8 cellular contexts compared by ENCODE assay signal in genomic region chr2:70143314-70144150, GRCh38. TPM values are rescaled to one million over a fixed set of nuclear protein-coding genes. Genes with fewer than 3 reads are reported as not detected.
DNase-seq lines count a peak whose midpoint lies in the region; ATAC-seq and TF ChIP-seq lines count a peak whose summit lies in the region.

No MANE protein-coding gene starts in this region.

- ATAC-seq in HG03280 (IDR thresholded peaks at IDR 0.05; ENCODE audit: unreplicated experiment), result no peak

- DNase-seq in DMS 273 (lab: John Stamatoyannopoulos, UW; ENCODE audit: unreplicated experiment) (peak; percentile 70), HT1080 (ENCODE audit: low read depth) (peak; percentile 55), T-helper 1 cell (peak in 4 of 5 donors; percentile 31 to 70 (median 40)), cardiac fibroblast (ENCODE audit: low read depth in 2 of 2) (peak; percentile 55 to 67), NCI-H446 treated with DMSO at 0.1 percent for 48 hours (lab: John Stamatoyannopoulos, UW) (no peak)
- peak; percentile 32 to 53 for DNase-seq in stimulated activated CD4-positive, alpha-beta T cell treated with anti-CD3 and anti-CD28 coated beads, Interleukin-4, amount 100 ng/mL, for 4 hours

- H3K4me3 ChIP-seq in cardiac fibroblast (replicated peaks in 1 of 2; ENCODE audit: low read depth in 2 of 2, low read length in 2 of 2), result peak overlapping the region in 1 of 2 donors; percentile 43

- H3K27ac ChIP-seq in layer of hippocampus (ENCODE audit: low read depth, low read length), result peak overlapping the region; percentile 100

- no peaks in the 10 kb centered on the region for H3K27me3 ChIP-seq in layer of hippocampus (ENCODE audit: control insufficient read depth, insufficient read depth, low read length)

- no peak for TF ChIP-seq CTCF in cardiac fibroblast (IDR thresholded peaks at IDR 0.05; ENCODE audit: low read depth, low read length)

RNA-seq across cellular contexts. Expression of gene C2orf42, which starts 47.3 kb away (rescaled TPM):
- total RNA-seq in HT1080 (2014; rRNA removed; shearing (Covaris generic)), result 14.6 and 14.7 TPM in 2 replicates
- polyA plus RNA-seq in HT1080 (2015; cell fraction: cytosol; rRNA removed), result 14.3 and 14.6 TPM in 2 replicates
- 17.8 and 20.0 TPM in 2 replicates for polyA plus RNA-seq in HT1080 (2015; cell fraction: nucleus; rRNA removed)

RNA-seq across cellular contexts. Expression of gene PCBP1, which starts 56.3 kb away (rescaled TPM):
- total RNA-seq in HT1080 (2014; rRNA removed; shearing (Covaris generic)), result 25.2 and 80.1 TPM in 2 replicates
- 302 and 324 TPM in 2 replicates for polyA plus RNA-seq in HT1080 (2015; cell fraction: cytosol; rRNA removed)
- 272 and 274 TPM in 2 replicates for polyA plus RNA-seq in HT1080 (2015; cell fraction: nucleus; rRNA removed)
